Comparison of ENCODE assay signal across 1 cellular context in the genomic region with DNA sequence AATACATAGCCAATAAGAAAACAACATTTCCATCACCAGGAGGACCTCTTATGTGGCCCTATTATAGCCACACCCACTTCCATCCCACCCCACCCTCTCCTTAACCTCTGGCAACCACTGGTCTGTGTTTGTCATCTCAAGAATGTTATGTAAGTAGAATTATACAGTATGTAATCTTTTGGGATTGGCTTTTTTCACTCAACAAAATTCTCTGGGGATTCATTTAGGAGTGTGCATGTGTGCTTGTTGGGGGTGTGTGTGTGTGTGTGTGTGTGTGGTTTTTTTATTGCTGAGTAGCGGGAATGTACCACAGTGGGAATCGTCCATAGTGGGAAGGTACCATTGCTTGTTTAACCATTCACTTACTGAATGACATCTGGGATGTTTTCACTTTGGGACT.
TF ChIP-seq lines count a peak whose summit lies in the region.

No MANE protein-coding gene starts in this region.

TF ChIP-seq in HEK293, 187 proteins besides CTCF, POLR2A, EP300 and RAD21 (continued from another document):
- TF ChIP-seq, protein P1, sequence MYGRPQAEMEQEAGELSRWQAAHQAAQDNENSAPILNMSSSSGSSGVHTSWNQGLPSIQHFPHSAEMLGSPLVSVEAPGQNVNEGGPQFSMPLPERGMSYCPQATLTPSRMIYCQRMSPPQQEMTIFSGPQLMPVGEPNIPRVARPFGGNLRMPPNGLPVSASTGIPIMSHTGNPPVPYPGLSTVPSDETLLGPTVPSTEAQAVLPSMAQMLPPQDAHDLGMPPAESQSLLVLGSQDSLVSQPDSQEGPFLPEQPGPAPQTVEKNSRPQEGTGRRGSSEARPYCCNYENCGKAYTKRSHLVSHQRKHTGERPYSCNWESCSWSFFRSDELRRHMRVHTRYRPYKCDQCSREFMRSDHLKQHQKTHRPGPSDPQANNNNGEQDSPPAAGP (tag by site-specific recombination; IDR thresholded peaks at IDR 0.05) = peak; percentile 30; the same call in 1 of the 2 replicates
- TF ChIP-seq ZFP37 (tag by site-specific recombination; IDR thresholded peaks at IDR 0.05) (no peak), ZBTB20 (tag by site-specific recombination; IDR thresholded peaks at IDR 0.05) (no peak), KLF1 (tag by site-specific recombination; IDR thresholded peaks at IDR 0.05) (peak; percentile 50; the same call in 1 of the 2 replicates), ZNF785 (tag by site-specific recombination; IDR thresholded peaks at IDR 0.05) (no peak), IKZF3 (tag by site-specific recombination; IDR thresholded peaks at IDR 0.05) (no peak), ZNF596 (tag by site-specific recombination; IDR thresholded peaks at IDR 0.05) (no peak), ZNF837 (tag by site-specific recombination; IDR thresholded peaks at IDR 0.05) (no peak), TRIM28 (IDR thresholded peaks at IDR 0.05; ENCODE audit: borderline replicate concordance, low read length) (no peak), ZNF747 (tag by site-specific recombination; IDR thresholded peaks at IDR 0.05) (no peak), KLF9 (tag by site-specific recombination; IDR thresholded peaks at IDR 0.05; ENCODE audit: low read depth) (peak; percentile 26; the same call in 1 of the 2 replicates), ZFHX2 (tag by site-specific recombination; conservative IDR thresholded peaks at IDR 0.05) (peak; percentile 15; the same call in 1 of the 2 replicates)
- TF ChIP-seq, protein P2, sequence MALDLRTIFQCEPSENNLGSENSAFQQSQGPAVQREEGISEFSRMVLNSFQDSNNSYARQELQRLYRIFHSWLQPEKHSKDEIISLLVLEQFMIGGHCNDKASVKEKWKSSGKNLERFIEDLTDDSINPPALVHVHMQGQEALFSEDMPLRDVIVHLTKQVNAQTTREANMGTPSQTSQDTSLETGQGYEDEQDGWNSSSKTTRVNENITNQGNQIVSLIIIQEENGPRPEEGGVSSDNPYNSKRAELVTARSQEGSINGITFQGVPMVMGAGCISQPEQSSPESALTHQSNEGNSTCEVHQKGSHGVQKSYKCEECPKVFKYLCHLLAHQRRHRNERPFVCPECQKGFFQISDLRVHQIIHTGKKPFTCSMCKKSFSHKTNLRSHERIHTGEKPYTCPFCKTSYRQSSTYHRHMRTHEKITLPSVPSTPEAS (tag by site-specific recombination; IDR thresholded peaks at IDR 0.05) = peak; percentile 59; the same call in 1 of the 2 replicates
- TF ChIP-seq, protein P3, sequence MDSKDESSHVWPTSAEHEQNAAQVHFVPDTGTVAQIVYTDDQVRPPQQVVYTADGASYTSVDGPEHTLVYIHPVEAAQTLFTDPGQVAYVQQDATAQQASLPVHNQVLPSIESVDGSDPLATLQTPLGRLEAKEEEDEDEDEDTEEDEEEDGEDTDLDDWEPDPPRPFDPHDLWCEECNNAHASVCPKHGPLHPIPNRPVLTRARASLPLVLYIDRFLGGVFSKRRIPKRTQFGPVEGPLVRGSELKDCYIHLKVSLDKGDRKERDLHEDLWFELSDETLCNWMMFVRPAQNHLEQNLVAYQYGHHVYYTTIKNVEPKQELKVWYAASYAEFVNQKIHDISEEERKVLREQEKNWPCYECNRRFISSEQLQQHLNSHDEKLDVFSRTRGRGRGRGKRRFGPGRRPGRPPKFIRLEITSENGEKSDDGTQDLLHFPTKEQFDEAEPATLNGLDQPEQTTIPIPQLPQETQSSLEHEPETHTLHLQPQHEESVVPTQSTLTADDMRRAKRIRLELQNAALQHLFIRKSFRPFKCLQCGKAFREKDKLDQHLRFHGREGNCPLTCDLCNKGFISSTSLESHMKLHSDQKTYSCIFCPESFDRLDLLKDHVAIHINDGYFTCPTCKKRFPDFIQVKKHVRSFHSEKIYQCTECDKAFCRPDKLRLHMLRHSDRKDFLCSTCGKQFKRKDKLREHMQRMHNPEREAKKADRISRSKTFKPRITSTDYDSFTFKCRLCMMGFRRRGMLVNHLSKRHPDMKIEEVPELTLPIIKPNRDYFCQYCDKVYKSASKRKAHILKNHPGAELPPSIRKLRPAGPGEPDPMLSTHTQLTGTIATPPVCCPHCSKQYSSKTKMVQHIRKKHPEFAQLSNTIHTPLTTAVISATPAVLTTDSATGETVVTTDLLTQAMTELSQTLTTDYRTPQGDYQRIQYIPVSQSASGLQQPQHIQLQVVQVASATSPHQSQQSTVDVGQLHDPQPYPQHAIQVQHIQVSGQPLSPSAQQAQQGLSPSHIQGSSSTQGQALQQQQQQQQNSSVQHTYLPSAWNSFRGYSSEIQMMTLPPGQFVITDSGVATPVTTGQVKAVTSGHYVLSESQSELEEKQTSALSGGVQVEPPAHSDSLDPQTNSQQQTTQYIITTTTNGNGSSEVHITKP (tag by site-specific recombination; IDR thresholded peaks at IDR 0.05) = peak; percentile 93
- TF ChIP-seq, protein P4, sequence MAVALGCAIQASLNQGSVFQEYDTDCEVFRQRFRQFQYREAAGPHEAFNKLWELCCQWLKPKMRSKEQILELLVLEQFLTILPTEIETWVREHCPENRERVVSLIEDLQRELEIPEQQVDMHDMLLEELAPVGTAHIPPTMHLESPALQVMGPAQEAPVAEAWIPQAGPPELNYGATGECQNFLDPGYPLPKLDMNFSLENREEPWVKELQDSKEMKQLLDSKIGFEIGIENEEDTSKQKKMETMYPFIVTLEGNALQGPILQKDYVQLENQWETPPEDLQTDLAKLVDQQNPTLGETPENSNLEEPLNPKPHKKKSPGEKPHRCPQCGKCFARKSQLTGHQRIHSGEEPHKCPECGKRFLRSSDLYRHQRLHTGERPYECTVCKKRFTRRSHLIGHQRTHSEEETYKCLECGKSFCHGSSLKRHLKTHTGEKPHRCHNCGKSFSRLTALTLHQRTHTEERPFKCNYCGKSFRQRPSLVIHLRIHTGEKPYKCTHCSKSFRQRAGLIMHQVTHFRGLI (tag by site-specific recombination; IDR thresholded peaks at IDR 0.05) = no peak
- TF ChIP-seq, protein P5, sequence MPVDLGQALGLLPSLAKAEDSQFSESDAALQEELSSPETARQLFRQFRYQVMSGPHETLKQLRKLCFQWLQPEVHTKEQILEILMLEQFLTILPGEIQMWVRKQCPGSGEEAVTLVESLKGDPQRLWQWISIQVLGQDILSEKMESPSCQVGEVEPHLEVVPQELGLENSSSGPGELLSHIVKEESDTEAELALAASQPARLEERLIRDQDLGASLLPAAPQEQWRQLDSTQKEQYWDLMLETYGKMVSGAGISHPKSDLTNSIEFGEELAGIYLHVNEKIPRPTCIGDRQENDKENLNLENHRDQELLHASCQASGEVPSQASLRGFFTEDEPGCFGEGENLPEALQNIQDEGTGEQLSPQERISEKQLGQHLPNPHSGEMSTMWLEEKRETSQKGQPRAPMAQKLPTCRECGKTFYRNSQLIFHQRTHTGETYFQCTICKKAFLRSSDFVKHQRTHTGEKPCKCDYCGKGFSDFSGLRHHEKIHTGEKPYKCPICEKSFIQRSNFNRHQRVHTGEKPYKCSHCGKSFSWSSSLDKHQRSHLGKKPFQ (tag by site-specific recombination; IDR thresholded peaks at IDR 0.05) = peak; percentile 53; the same call in 1 of the 2 replicates
- TF ChIP-seq, protein P6, sequence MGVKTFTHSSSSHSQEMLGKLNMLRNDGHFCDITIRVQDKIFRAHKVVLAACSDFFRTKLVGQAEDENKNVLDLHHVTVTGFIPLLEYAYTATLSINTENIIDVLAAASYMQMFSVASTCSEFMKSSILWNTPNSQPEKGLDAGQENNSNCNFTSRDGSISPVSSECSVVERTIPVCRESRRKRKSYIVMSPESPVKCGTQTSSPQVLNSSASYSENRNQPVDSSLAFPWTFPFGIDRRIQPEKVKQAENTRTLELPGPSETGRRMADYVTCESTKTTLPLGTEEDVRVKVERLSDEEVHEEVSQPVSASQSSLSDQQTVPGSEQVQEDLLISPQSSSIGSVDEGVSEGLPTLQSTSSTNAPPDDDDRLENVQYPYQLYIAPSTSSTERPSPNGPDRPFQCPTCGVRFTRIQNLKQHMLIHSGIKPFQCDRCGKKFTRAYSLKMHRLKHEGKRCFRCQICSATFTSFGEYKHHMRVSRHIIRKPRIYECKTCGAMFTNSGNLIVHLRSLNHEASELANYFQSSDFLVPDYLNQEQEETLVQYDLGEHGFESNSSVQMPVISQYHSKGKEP (tag by site-specific recombination; IDR thresholded peaks at IDR 0.05) = no peak
